1 cellular context compared by ENCODE assay signal in genomic region chr19:44019498-44019897, GRCh38.
TF ChIP-seq lines count a peak whose summit lies in the region.

No MANE protein-coding gene starts in this region.

TF ChIP-seq in HepG2, 621 proteins besides CTCF, POLR2A, EP300 and RAD21:
- no peak for TF ChIP-seq MZF1 (CRISPR knock-in tag; IDR thresholded peaks at IDR 0.05; ENCODE audit: borderline replicate concordance)
- peak; percentile 25 to 51; a peak in 2 of 4 replicates for TF ChIP-seq MAFK (conservative IDR thresholded peaks at IDR 0.05 in 1 of 2, IDR thresholded peaks at IDR 0.05 in 1 of 2; ENCODE audit: low read length in 2 of 2)
- TF ChIP-seq MAFF (IDR thresholded peaks at IDR 0.05; ENCODE audit: low read depth, low read length): 0 out of 2 replicates have a peak, but pooled peaks have one; percentile 5
TF ChIP-seq in HepG2: peak in this region for 2.
